Comparison of ENCODE assay signal across 8 cellular contexts in the genomic region with DNA sequence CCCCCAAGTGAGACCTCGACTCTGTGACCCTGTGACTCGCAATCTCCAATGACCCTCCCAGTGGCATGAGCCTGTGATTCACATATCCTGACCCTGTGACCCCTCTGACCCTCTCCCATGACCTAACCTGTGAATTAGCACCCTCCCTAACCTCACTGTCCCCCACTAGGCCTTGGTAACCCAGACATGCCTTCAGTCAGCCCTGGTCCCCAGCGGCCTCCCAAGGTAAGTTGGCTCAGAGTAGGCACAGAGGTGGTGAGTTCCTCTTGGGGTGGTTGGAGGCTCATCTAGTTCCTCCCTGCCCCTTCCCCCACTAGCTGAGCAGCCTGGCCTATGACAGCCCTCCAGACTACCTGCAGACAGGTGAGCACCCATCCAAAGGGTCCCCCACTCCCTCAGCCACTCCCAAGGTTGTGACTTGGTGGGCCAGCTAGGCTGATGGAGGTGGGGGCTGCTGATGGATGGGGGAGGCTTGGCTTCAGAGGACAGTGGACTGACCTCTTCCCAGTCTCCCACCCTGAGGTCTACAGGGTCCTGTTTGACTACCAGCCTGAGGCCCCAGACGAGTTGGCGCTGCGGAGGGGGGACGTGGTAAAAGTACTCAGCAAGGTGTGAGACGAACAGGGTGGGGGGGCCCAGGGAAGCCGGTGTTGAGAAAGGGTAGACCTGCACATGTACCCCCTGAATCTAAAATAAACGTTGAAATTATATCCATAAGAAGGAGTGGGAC. TPM values are rescaled to one million over a fixed set of nuclear protein-coding genes. Genes with fewer than 3 reads are reported as not detected.
DNase-seq lines count a peak whose midpoint lies in the region; ATAC-seq, FAIRE-seq and TF ChIP-seq lines count a peak whose summit lies in the region.

No MANE protein-coding gene starts in this region.

- H3K9me3 ChIP-seq in BLaER1 treated with 17β-estradiol and CSF1 and Interleukin-3, amounts not matched to agents 10 nM and 100 nM (replicated peaks in 1 of 11): no peaks in the 10 kb centered on the region
- H3K9me3 ChIP-seq in small intestine (ENCODE audit: control insufficient read depth, low read depth): no peaks in the 10 kb centered on the region

- peak overlapping the region in 10 of 11 experiments; percentile 68 to 83 (median 78); a peak in 18 of 22 replicates for H3K9ac ChIP-seq in BLaER1 treated with 17β-estradiol and CSF1 and Interleukin-3, amounts not matched to agents 10 nM and 100 nM

- peaks cover 0 to 19% (median 0%) of the 10 kb centered on the region in 3 donors for H3K36me3 Mint-ChIP-seq in naive thymus-derived CD8-positive, alpha-beta T cell

- H3K4me3 Mint-ChIP-seq in naive thymus-derived CD8-positive, alpha-beta T cell: peak overlapping the region; percentile 94 to 98 (median 96)

- H3K27ac Mint-ChIP-seq in naive thymus-derived CD8-positive, alpha-beta T cell: peak overlapping the region in 1 of 10 donors; percentile 97

- peak overlapping the region; percentile 95 to 100 (median 100) for H3K4me2 ChIP-seq in BLaER1 treated with 17β-estradiol and CSF1 and Interleukin-3, amounts not matched to agents 10 nM and 100 nM

- peaks cover 0 to 46% (median 34%) of the 10 kb centered on the region in 11 experiments; a peak in 19 of 22 replicates for H4K20me1 ChIP-seq in BLaER1 treated with 17β-estradiol and CSF1 and Interleukin-3, amounts not matched to agents 10 nM and 100 nM

- H3K36me3 ChIP-seq in BLaER1 treated with 17β-estradiol and CSF1 and Interleukin-3, amounts not matched to agents 10 nM and 100 nM: peaks cover 14 to 49% (median 27%) of the 10 kb centered on the region in 11 experiments
- H3K36me3 ChIP-seq in small intestine (ENCODE audit: control insufficient read depth in 2 of 2, insufficient read depth in 2 of 2, low read length in 2 of 2): peaks cover 2 to 4% of the 10 kb centered on the region in 2 donors

- no peak for FAIRE-seq in small intestine (lab: Jason Lieb, UNC)

- DNase-seq in Jurkat, Clone E6-1 (ENCODE audit: low read depth, low spot score): no peak
- no peak for DNase-seq in choroid plexus epithelial cell (ENCODE audit: low read depth)
- no peak for DNase-seq in naive thymus-derived CD8-positive, alpha-beta T cell
- no peak for DNase-seq in small intestine
- no peak for DNase-seq in stimulated activated CD4-positive, alpha-beta T cell treated with anti-CD3 and anti-CD28 coated beads, Interleukin-2, amount 100 ng/mL, for 48 hours
- DNase-seq in NCI-H2081 (lab: John Stamatoyannopoulos, UW): no peak

- peak overlapping the region in 2 of 11 experiments; percentile 20 to 26; a peak in 3 of 22 replicates for H3K27ac ChIP-seq in BLaER1 treated with 17β-estradiol and CSF1 and Interleukin-3, amounts not matched to agents 10 nM and 100 nM
- H3K27ac ChIP-seq in small intestine (ENCODE audit: low read depth in 1 of 2, low read length in 1 of 2): no peak overlapping the region

- POLR2A ChIA-PET in naive thymus-derived CD8-positive, alpha-beta T cell (lab: Charles Lee): interaction anchor here (0.6 to 2.9 kb wide), 10 partner anchors 12 to 159 kb away, joined by 3 to 10 read pairs (median 4); a partner anchor contains a TSS

- no peak for TF ChIP-seq CTCF in choroid plexus epithelial cell (conservative IDR thresholded peaks at IDR 0.05; ENCODE audit: low read depth, low read length)

- 80 to 90% (median 80%) methylated on average over 10 of the region's 10 CpGs for WGBS in small intestine, 3 donors

- H3K4me3 ChIP-seq in BLaER1 treated with 17β-estradiol and CSF1 and Interleukin-3, amounts not matched to agents 10 nM and 100 nM: peak overlapping the region; percentile 67 to 83 (median 73)
- H3K4me3 ChIP-seq in Jurkat, Clone E6-1 (ENCODE audit: low read length): peak overlapping the region; percentile 82
- H3K4me3 ChIP-seq in choroid plexus epithelial cell (ENCODE audit: low read depth, low read length) (peak overlapping the region; percentile 63), small intestine (ENCODE audit: low read depth in 1 of 2, low read length in 2 of 2) (peak overlapping the region in 1 of 2 donors; percentile 97)

- peaks cover 24 to 51% (median 38%) of the 10 kb centered on the region in 10 experiments for H3K4me1 ChIP-seq in BLaER1 treated with 17β-estradiol and CSF1 and Interleukin-3, amounts not matched to agents 10 nM and 100 nM
- peaks cover 2 to 8% of the 10 kb centered on the region in 2 donors for H3K4me1 ChIP-seq in small intestine (ENCODE audit: control insufficient read depth in 2 of 2, insufficient read depth in 1 of 2, low read depth in 1 of 2, low read length in 1 of 2)

- ATAC-seq in naive thymus-derived CD8-positive, alpha-beta T cell: no peak
- no peak for ATAC-seq in GM21717 (IDR thresholded peaks at IDR 0.05; ENCODE audit: unreplicated experiment)

- no peaks in the 10 kb centered on the region for H3K27me3 Mint-ChIP-seq in naive thymus-derived CD8-positive, alpha-beta T cell

- peaks cover 4 to 18% (median 13%) of the 10 kb centered on the region in 4 donors for H3K4me1 Mint-ChIP-seq in naive thymus-derived CD8-positive, alpha-beta T cell

- H3K27me3 ChIP-seq in BLaER1 treated with 17β-estradiol and CSF1 and Interleukin-3, amounts not matched to agents 10 nM and 100 nM: no peaks in the 10 kb centered on the region
- no peaks in the 10 kb centered on the region for H3K27me3 ChIP-seq in small intestine (ENCODE audit: control insufficient read depth in 2 of 2, insufficient read depth in 2 of 2, low read length in 2 of 2)

- no peaks in the 10 kb centered on the region for H3K9me3 Mint-ChIP-seq in naive thymus-derived CD8-positive, alpha-beta T cell

RNA-seq across cellular contexts. Expression of a gene that starts 1.6 kb away (rescaled TPM):
- 6.6 TPM for polyA plus RNA-seq in Jurkat, Clone E6-1 (2012; ENCODE audit: insufficient read depth, insufficient read length)
- 1 to 10 TPM; 2.6 to 2.7 TPM for total RNA-seq in naive thymus-derived CD8-positive, alpha-beta T cell
- under 1 TPM in 2 of 3 donors, not detected in 1; 0.19 to 0.35 TPM for polyA plus RNA-seq in naive thymus-derived CD8-positive, alpha-beta T cell
- 10 to 100 TPM in 2 of 3 donors, 1 to 10 TPM in 1; 4.0 to 26.2 (median 24.4) TPM for polyA plus RNA-seq in small intestine

RNA-seq across cellular contexts. Expression of a gene that starts 15.7 kb away (rescaled TPM):
- 5.7 TPM for polyA plus RNA-seq in Jurkat, Clone E6-1 (2012; ENCODE audit: insufficient read depth, insufficient read length)
- 1 to 10 TPM; 1.2 to 1.6 TPM for total RNA-seq in naive thymus-derived CD8-positive, alpha-beta T cell
- 1 to 10 TPM in 1 of 3 donors, under 1 TPM in 2; 0.16 to 2.4 (median 0.43) TPM for polyA plus RNA-seq in naive thymus-derived CD8-positive, alpha-beta T cell
- polyA plus RNA-seq in small intestine: 10 to 100 TPM in 2 of 3 donors, 1 to 10 TPM in 1; 2.5 to 18.9 (median 17.9) TPM
